In the genomic region with DNA sequence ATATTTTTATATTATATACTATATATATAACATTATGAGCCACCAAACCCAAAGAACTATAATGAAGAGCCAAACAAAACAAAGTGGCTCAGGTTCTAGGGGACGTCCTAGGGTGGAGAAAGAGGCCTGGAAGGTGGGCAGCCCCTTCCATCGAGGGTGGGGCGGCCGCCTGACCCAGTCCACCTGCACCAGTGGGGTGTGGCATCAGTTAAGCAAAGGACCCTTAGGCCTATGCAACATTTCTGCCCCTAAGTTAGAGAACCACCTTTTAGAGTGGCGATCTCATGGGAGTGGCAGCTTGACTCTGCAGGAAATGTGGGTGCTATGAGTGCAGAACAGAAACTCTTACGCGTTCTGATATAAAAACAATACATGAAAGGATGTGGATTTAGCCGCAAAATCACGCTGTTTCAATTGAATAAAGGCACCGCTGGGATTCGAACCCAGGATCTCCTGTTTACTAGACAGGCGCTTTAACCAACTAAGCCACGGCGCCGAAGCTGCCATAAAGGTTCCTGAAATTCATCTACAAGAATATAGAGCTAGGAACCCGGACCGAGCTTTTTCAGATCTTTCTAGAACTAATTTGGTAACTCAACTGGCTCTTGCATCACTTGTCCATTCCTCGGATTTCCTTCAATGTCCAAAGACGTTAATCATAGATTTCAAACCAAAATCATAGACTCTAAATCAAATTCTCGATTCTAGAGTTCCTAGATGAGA, we compare ENCODE assay signal across 8 cellular contexts. TPM values are rescaled to one million over a fixed set of nuclear protein-coding genes. Genes with fewer than 3 reads are reported as not detected.
A peak's percentile ranks its signal among the peaks of the same experiment; 100 is the strongest.
DNase-seq lines count a peak whose midpoint lies in the region; ATAC-seq and TF ChIP-seq lines count a peak whose summit lies in the region.

No MANE protein-coding gene starts in this region.

- ATAC-seq in heart right ventricle (no peak), GM18520 (IDR thresholded peaks at IDR 0.05; ENCODE audit: unreplicated experiment) (no peak), GM21723 (IDR thresholded peaks at IDR 0.05; ENCODE audit: unreplicated experiment) (no peak)

- H3K36me3 ChIP-seq in heart right ventricle: peaks cover 0 to 39% (median 33%) of the 10 kb centered on the region in 9 donors

- WGBS in heart right ventricle, 2 donors: 55 to 58% methylated on average over 20 of the region's 20 CpGs

- TF ChIP-seq CTCF in heart right ventricle (IDR thresholded peaks at IDR 0.05): no peak

- DNase-seq in heart right ventricle: peak in 1 of 2 donors; percentile 51
- DNase-seq in cardiac septum (ENCODE audit: low spot score): no peak
- DNase-seq in SKM-1 treated with dmso at 0.1 percent for 144 hours (lab: John Stamatoyannopoulos, UW; ENCODE audit: unreplicated experiment): peak; percentile 44
- peak in 51 of 58 donors; percentile 6 to 76 (median 42) for DNase-seq in anterior cingulate cortex (lab: John Stamatoyannopoulos, UW)
- DNase-seq in stimulated activated CD4-positive, alpha-beta T cell treated with anti-CD3 and anti-CD28 coated beads, Interleukin-12 subunit alpha, Interleukin-12 subunit beta, amount 100 ng/mL, for 48 hours (ENCODE audit: low read depth in 2 of 3, low spot score in 1 of 3): peak; percentile 70 to 89 (median 83)

- H3K9me3 ChIP-seq in heart right ventricle (no peaks in the 10 kb centered on the region), iPS-18c (ENCODE audit: control insufficient read depth, insufficient read depth, low read length) (no peaks in the 10 kb centered on the region)

- H3K4me3 ChIP-seq in heart right ventricle (peak overlapping the region in 8 of 10 donors; percentile 11 to 49 (median 36)), iPS-18c (ENCODE audit: insufficient read depth, low read depth, low read length) (peak overlapping the region; percentile 63; the same call in 1 of the 2 replicates)

- H3K27me3 ChIP-seq in heart right ventricle: no peaks in the 10 kb centered on the region

- intact Hi-C loops in heart right ventricle (cut with DNase I): loop anchor here in 3 of 10 donors (2.0 to 10.0 kb wide), 4 partner anchors 21 to 149 kb away; a partner anchor contains a TSS
- intact Hi-C loops in cardiac septum (cut with DNase I): loop anchor here (2.0 to 10.0 kb wide), 2 partner anchors 23 to 149 kb away; a partner anchor contains a TSS

- peaks cover 7 to 57% (median 18%) of the 10 kb centered on the region in 9 donors for H3K4me1 ChIP-seq in heart right ventricle

- peak overlapping the region in 9 of 10 donors; percentile 56 to 74 (median 62) for H3K27ac ChIP-seq in heart right ventricle

RNA-seq across cellular contexts. Expression of a gene that starts 15.6 kb away (rescaled TPM):
- 1 to 10 TPM in 3 of 10 donors, under 1 TPM in 2, not detected in 5; 0.38 to 6.4 (median 1.0) TPM for total RNA-seq in heart right ventricle
- polyA plus RNA-seq in heart right ventricle: 1 to 10 TPM in 1 of 2 donors, under 1 TPM in 1; 0.38 to 1.5 TPM
- 0.83 TPM for total RNA-seq in cardiac septum

RNA-seq across cellular contexts. Expression of a gene that starts 21.9 kb away (rescaled TPM):
- total RNA-seq in heart right ventricle: 10 to 100 TPM; 12.5 to 19.8 (median 14.8) TPM
- 10 to 100 TPM in 1 of 2 donors, 1 to 10 TPM in 1; 5.9 to 19.3 TPM for polyA plus RNA-seq in heart right ventricle
- total RNA-seq in cardiac septum: 13.4 TPM

RNA-seq across cellular contexts. Expression of a gene that starts 23.1 kb away (rescaled TPM):
- 10 to 100 TPM in 9 of 10 donors, 1 to 10 TPM in 1; 9.6 to 17.9 (median 13.7) TPM for total RNA-seq in heart right ventricle
- 10 to 100 TPM in 1 of 2 donors, 1 to 10 TPM in 1; 8.6 to 11.2 TPM for polyA plus RNA-seq in heart right ventricle
- total RNA-seq in cardiac septum: 11.2 TPM

RNA-seq across cellular contexts. Expression of a gene that starts 36.0 kb away (rescaled TPM):
- total RNA-seq in heart right ventricle (1 to 10 TPM; 5.3 to 9.4 (median 7.7) TPM), cardiac septum (6.8 TPM)
- 10 to 100 TPM in 1 of 2 donors, 1 to 10 TPM in 1; 4.2 to 13.8 TPM for polyA plus RNA-seq in heart right ventricle

RNA-seq across cellular contexts. Expression of a gene that starts 49.8 kb away (rescaled TPM):
- total RNA-seq in heart right ventricle (10 to 100 TPM in 1 of 10 donors, 1 to 10 TPM in 9; 5.2 to 15.2 (median 7.3) TPM), cardiac septum (8.7 TPM)
- polyA plus RNA-seq in heart right ventricle: 1 to 10 TPM; 4.5 to 7.8 TPM
